Comparison of ENCODE assay signal across 10 cellular contexts in the genomic region with DNA sequence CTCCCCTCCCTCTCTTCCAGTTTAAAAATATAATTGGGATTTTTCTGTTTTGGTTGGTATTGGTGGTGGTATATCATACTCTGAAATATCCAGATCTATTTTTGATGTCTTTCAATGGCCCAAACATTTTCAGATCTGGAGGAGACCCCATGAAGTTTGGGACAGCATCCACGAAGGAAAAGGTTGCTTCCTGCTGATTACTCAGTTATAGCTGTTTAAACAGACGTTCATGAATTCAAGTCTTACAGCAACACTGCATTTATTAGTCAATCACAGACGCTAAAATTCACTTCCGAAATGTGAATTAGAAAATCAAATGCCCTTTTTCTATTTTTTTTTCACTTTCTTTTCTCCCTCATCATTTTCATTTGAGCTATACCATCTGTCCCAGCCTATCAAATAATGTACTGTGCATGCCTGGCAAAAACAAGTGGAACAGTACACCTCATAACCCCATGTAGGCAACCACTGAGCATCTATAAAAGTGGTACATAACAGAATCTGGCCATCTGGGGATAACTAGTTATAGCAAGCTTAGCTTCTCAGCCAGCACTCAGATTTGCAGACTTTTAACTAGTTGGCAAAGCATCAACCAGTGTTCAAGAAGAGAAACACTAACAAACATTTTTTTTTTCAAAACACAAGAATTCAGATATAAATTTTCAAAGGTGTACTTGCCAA.
A peak's percentile ranks its signal among the peaks of the same experiment; 100 is the strongest.
DNase-seq lines count a peak whose midpoint lies in the region; ATAC-seq and TF ChIP-seq lines count a peak whose summit lies in the region.
"Had no signal": no experiment of that assay in that cellular context is flagged by ENCODE, and none has a peak within 500 bp of the region (broad histone marks: within the 10 kb centered on the region; RNA-seq: fewer than 3 reads in every experiment).

No MANE protein-coding gene starts in this region.

- no peaks in the 10 kb centered on the region for H4K20me1 ChIP-seq in H9 (ENCODE audit: control insufficient read depth, insufficient read depth, insufficient read length)

- intact Hi-C loops in heart right ventricle (cut with DNase I) = loop anchor here in 2 of 10 donors (5.0 to 10.0 kb wide), 2 partner anchors 64 to 127 kb away; a partner anchor contains a TSS
- intact Hi-C loops in Right ventricle myocardium inferior (cut with DNase I) = no loop called here
- intact Hi-C loops in adrenal gland (cut with DNase I) = no loop called here
- intact Hi-C loops in aorta (cut with DNase I) = no loop called here

- H3K27ac ChIP-seq in heart right ventricle = peak overlapping the region in 9 of 10 donors; percentile 23 to 87 (median 75)
- peak overlapping the region in 3 of 5 donors; percentile 46 to 86 (median 79) for H3K27ac ChIP-seq in adrenal gland
- H3K27ac ChIP-seq in mesenchymal stem cell (ENCODE audit: low read length, poor library complexity, severe bottlenecking) = peak overlapping the region; percentile 13
- peak overlapping the region in 1 of 2 donors; percentile 61 for H3K27ac ChIP-seq in aorta (ENCODE audit: low read depth in 1 of 2, low read length in 2 of 2)
- H3K27ac ChIP-seq in H9 (ENCODE audit: insufficient read length, low read depth, low read length) = no peak overlapping the region

- no peaks in the 10 kb centered on the region for H3K23me2 ChIP-seq in H9 (ENCODE audit: insufficient read length, low read depth, low read length, poor library complexity, severe bottlenecking)

- H3K9me3 ChIP-seq in heart right ventricle (no peaks in the 10 kb centered on the region), adrenal gland (replicated peaks in 1 of 3) (no peaks in the 10 kb centered on the region), mesenchymal stem cell (ENCODE audit: control insufficient read depth, low read length) (no peaks in the 10 kb centered on the region), aorta (ENCODE audit: control insufficient read depth, low read length) (no peaks in the 10 kb centered on the region), H9 (ENCODE audit: control insufficient read depth, low read depth, low read length) (no peaks in the 10 kb centered on the region)

- H2BK15ac ChIP-seq in mesenchymal stem cell (ENCODE audit: low read depth, poor library complexity, severe bottlenecking) (no peak overlapping the region), H9 (ENCODE audit: low read depth, low read length) (no peak overlapping the region)

- H3K36me3 Mint-ChIP-seq in H9 (ENCODE audit: insufficient read depth in 1 of 3, low read depth in 3 of 3) = no peaks in the 10 kb centered on the region

- H3K18ac ChIP-seq in mesenchymal stem cell (ENCODE audit: low read depth in 1 of 2, low read length in 2 of 2) = no peak overlapping the region
- no peak overlapping the region for H3K18ac ChIP-seq in H9 (ENCODE audit: insufficient read length, low read depth, low read length)

- TF ChIP-seq POLR2A in adrenal gland (IDR thresholded peaks at IDR 0.05) = no peak

- H3K14ac ChIP-seq in mesenchymal stem cell (ENCODE audit: low read length in 2 of 2) = no peak overlapping the region
- H3K14ac ChIP-seq in H9 (ENCODE audit: insufficient read depth, low read length) = no peak overlapping the region

- H3K27ac Mint-ChIP-seq in H9 = no peak overlapping the region

- H3K9ac ChIP-seq in mesenchymal stem cell (ENCODE audit: low read length) = peak overlapping the region; percentile 88
- H3K9ac ChIP-seq in H9 (ENCODE audit: extremely low read depth, insufficient read length, low read length) = no peak overlapping the region

- H3K79me2 ChIP-seq in H9 (ENCODE audit: insufficient read depth, low read length) = no peaks in the 10 kb centered on the region

- H3K4me1 ChIP-seq in heart right ventricle (peaks cover 11 to 75% (median 58%) of the 10 kb centered on the region in 9 donors), adrenal gland (replicated peaks in 1 of 2) (peaks cover 18 to 42% of the 10 kb centered on the region in 2 donors), mesenchymal stem cell (ENCODE audit: control insufficient read depth, insufficient read depth, low read depth, low read length) (no peaks in the 10 kb centered on the region), aorta (ENCODE audit: control insufficient read depth in 1 of 2, insufficient read depth in 2 of 2, low read length in 2 of 2) (peaks cover 5 to 7% of the 10 kb centered on the region in 2 donors), H9 (ENCODE audit: insufficient read depth, low read length) (0 out of 2 replicates have a peak, but pooled peaks cover 4% of the 10 kb centered on the region)

- TF ChIP-seq CTCF in heart right ventricle (IDR thresholded peaks at IDR 0.05) = no peak
- TF ChIP-seq CTCF in adrenal gland (IDR thresholded peaks at IDR 0.05) = no peak
- no peak for TF ChIP-seq CTCF in H9 (conservative IDR thresholded peaks at IDR 0.05)

- H3K27me3 ChIP-seq in heart right ventricle (no peaks in the 10 kb centered on the region), adrenal gland (no peaks in the 10 kb centered on the region), mesenchymal stem cell (ENCODE audit: control insufficient read depth in 1 of 2, insufficient read depth in 1 of 2, low read length in 2 of 2) (no peaks in the 10 kb centered on the region), aorta (ENCODE audit: control insufficient read depth in 1 of 2, insufficient read depth in 2 of 2, low read length in 1 of 2) (no peaks in the 10 kb centered on the region), H9 (ENCODE audit: insufficient read depth, low read length) (no peaks in the 10 kb centered on the region)

- no peak overlapping the region for H2BK12ac ChIP-seq in mesenchymal stem cell (ENCODE audit: low read length in 2 of 2)
- no peak overlapping the region for H2BK12ac ChIP-seq in H9 (ENCODE audit: insufficient read length, low read depth, low read length)

- H2BK120ac ChIP-seq in mesenchymal stem cell (ENCODE audit: low read depth, low read length) (no peak overlapping the region), H9 (ENCODE audit: low read depth, low read length, poor library complexity, severe bottlenecking) (no peak overlapping the region)

- H3K36me3 ChIP-seq in heart right ventricle (no peaks in the 10 kb centered on the region), adrenal gland (replicated peaks in 1 of 2) (no peaks in the 10 kb centered on the region), mesenchymal stem cell (ENCODE audit: control insufficient read depth in 1 of 2, insufficient read depth in 2 of 2, low read depth in 1 of 2, low read length in 2 of 2) (peaks cover 0 to 2% of the 10 kb centered on the region in 2 experiments), aorta (ENCODE audit: control insufficient read depth in 1 of 2, insufficient read depth in 2 of 2, low read length in 1 of 2) (no peaks in the 10 kb centered on the region)

- H2BK5ac ChIP-seq in mesenchymal stem cell (ENCODE audit: low read depth, low read length, poor library complexity, severe bottlenecking) (no peak overlapping the region), H9 (ENCODE audit: insufficient read length, low read length) (no peak overlapping the region)

- H4K91ac ChIP-seq in mesenchymal stem cell (ENCODE audit: low read length) = no peak overlapping the region
- H4K91ac ChIP-seq in H9 (ENCODE audit: insufficient read length, low read depth, low read length) = no peak overlapping the region

- WGBS in heart right ventricle, 2 donors = 37 to 44% methylated on average over 4 of the region's 4 CpGs
- WGBS in adrenal gland, 4 donors = 19 to 27% (median 25%) methylated on average over 4 of the region's 4 CpGs
- WGBS in mesenchymal stem cell = 74% methylated on average over 4 of the region's 4 CpGs
- whole genome bisulfite sequencing in aorta, 2 donors = 23 to 27% methylated on average over 4 of the region's 4 CpGs
- no CpG with 5 or more reads among the region's 4 CpGs for WGBS in H9 (ENCODE audit: extremely low coverage, insufficient read length, low lambda C conversion rate)

- H2AFZ ChIP-seq in mesenchymal stem cell (ENCODE audit: low read depth, low read length) (no peak overlapping the region), H9 (ENCODE audit: low read length) (no peak overlapping the region)

- no peaks in the 10 kb centered on the region for H3K27me3 Mint-ChIP-seq in H9 (ENCODE audit: low read depth)

- no peak overlapping the region for H3K4me3 Mint-ChIP-seq in H9

- H3K4ac ChIP-seq in mesenchymal stem cell (ENCODE audit: low read depth in 1 of 2, low read length in 2 of 2) (no peak overlapping the region), H9 (ENCODE audit: low read depth, low read length) (no peak overlapping the region)

- no peak overlapping the region for H2BK20ac ChIP-seq in H9 (ENCODE audit: low read depth, low read length, poor library complexity, severe bottlenecking)

- H3K4me3 ChIP-seq in heart right ventricle (peak overlapping the region in 9 of 10 donors; percentile 9 to 55 (median 40)), adrenal gland (peak overlapping the region in 1 of 4 donors; percentile 60), mesenchymal stem cell (ENCODE audit: insufficient read depth in 1 of 2, low read depth in 1 of 2, low read length in 2 of 2) (peak overlapping the region in 1 of 2 experiments; percentile 71), aorta (ENCODE audit: low read length in 2 of 2) (peak overlapping the region; percentile 29 to 77)

- H3K4me2 ChIP-seq in mesenchymal stem cell (ENCODE audit: low read length, poor library complexity, severe bottlenecking) (no peak overlapping the region), H9 (ENCODE audit: insufficient read depth, insufficient read length, low read length) (no peak overlapping the region)

- DNase-seq in heart right ventricle = no peak
- DNase-seq in Right ventricle myocardium inferior (ENCODE audit: missing footprints) = no peak
- DNase-seq in adrenal gland = no peak
- DNase-seq in mesenchymal stem cell = no peak
- no peak for DNase-seq in aorta
- DNase-seq in NCI-H526 (lab: John Stamatoyannopoulos, UW) = no peak
- DNase-seq in H9 = no peak
- DNase-seq in central memory CD4-positive, alpha-beta T cell = no peak
- DNase-seq: NCI-H1417 treated with DMSO at 0.1 percent for 48 hours had no signal

- H4K5ac ChIP-seq in H9 (ENCODE audit: insufficient read length, low read depth, low read length) = no peak overlapping the region

- ATAC-seq in heart right ventricle (peak in 5 of 8 donors; percentile 7 to 44 (median 34)), Right ventricle myocardium inferior (no peak), aorta (ENCODE audit: low FRiP score) (no peak)
- ATAC-seq: HCT116 had no signal

- H3K23ac ChIP-seq in mesenchymal stem cell (ENCODE audit: low read length in 2 of 2) (no peak overlapping the region), H9 (ENCODE audit: insufficient read length, low read depth, low read length) (no peak overlapping the region)

- H3T11ph ChIP-seq in H9 (ENCODE audit: low read length) = no peak overlapping the region

- H3K79me1 ChIP-seq in mesenchymal stem cell (replicated peaks; ENCODE audit: low read length, poor library complexity, severe bottlenecking) (peaks cover 20% of the 10 kb centered on the region), H9 (ENCODE audit: insufficient read depth, low read depth, low read length, poor library complexity, severe bottlenecking) (no peaks in the 10 kb centered on the region)

- H2AK5ac ChIP-seq in mesenchymal stem cell (ENCODE audit: low read length, severe bottlenecking) (no peak overlapping the region), H9 (ENCODE audit: insufficient read length, low read length) (no peak overlapping the region)

- H4K8ac ChIP-seq in mesenchymal stem cell (ENCODE audit: low read length) (no peak overlapping the region), H9 (replicated peaks; ENCODE audit: insufficient read length, low read depth, low read length) (no peak overlapping the region)

- no peak overlapping the region for H3K56ac ChIP-seq in H9 (ENCODE audit: insufficient read length, low read depth, low read length)

- H3K4me1 Mint-ChIP-seq in H9 = peaks cover 15 to 20% of the 10 kb centered on the region in 2 experiments

- no peaks in the 10 kb centered on the region; a peak in 1 of 5 replicates for H3K9me3 Mint-ChIP-seq in H9

Comparison
In these comparisons a context has a peak if more than half of its experiments do, and no peak if none do; other contexts are left out.
1. ATAC-seq: peak in heart right ventricle (5 of 8); none in Right ventricle myocardium inferior (single experiment) and aorta (single experiment).